Comparison of ENCODE assay signal across 8 cellular contexts in genomic region chr13:113864303-113864890, GRCh38. TPM values are rescaled to one million over a fixed set of nuclear protein-coding genes. Genes with fewer than 3 reads are reported as not detected.
DNase-seq lines count a peak whose midpoint lies in the region; ATAC-seq and TF ChIP-seq lines count a peak whose summit lies in the region.

No MANE protein-coding gene starts in this region.

- TF ChIP-seq CTCF in GM12865 (IDR thresholded peaks at IDR 0.05; ENCODE audit: insufficient read depth, low read depth, low read length, missing control alignments) (no peak), WI38 (IDR thresholded peaks at IDR 0.05; ENCODE audit: low read depth, low read length) (no peak), heart left ventricle (IDR thresholded peaks at IDR 0.05) (no peak)

- H3K4me2 ChIP-seq in skeletal muscle satellite cell (ENCODE audit: low read length), result peak overlapping the region; percentile 94

- intact Hi-C loops in heart left ventricle (cut with DNase I), result loop anchor here in 5 of 10 donors (5.0 kb wide), 2 partner anchors 42 to 47 kb away; no protein-coding TSS in a partner anchor

- H3K27me3 ChIP-seq in heart left ventricle (peaks cover 0 to 6% (median 0%) of the 10 kb centered on the region in 9 donors), skeletal muscle satellite cell (ENCODE audit: control insufficient read depth, insufficient read depth, low read length) (no peaks in the 10 kb centered on the region)

- H3K9ac ChIP-seq in skeletal muscle satellite cell (ENCODE audit: low read depth, low read length), result peak overlapping the region; percentile 87

- peak overlapping the region; percentile 76 to 98 (median 94) for H3K27ac ChIP-seq in heart left ventricle

- ATAC-seq in heart left ventricle (no peak), HG02642 (IDR thresholded peaks at IDR 0.05; ENCODE audit: poor library complexity, unreplicated experiment) (no peak)

- H3K4me3 ChIP-seq in GM12865 (ENCODE audit: low read depth, low read length) (peak overlapping the region; percentile 35), WI38 (ENCODE audit: low read depth, low read length) (peak overlapping the region; percentile 91), heart left ventricle (peak overlapping the region; percentile 32 to 97 (median 84)), skeletal muscle satellite cell (ENCODE audit: low read length) (peak overlapping the region; percentile 79)

- no peaks in the 10 kb centered on the region for H3K9me3 ChIP-seq in heart left ventricle
- H3K9me3 ChIP-seq in skeletal muscle satellite cell (replicated peaks; ENCODE audit: low read length), result no peaks in the 10 kb centered on the region

- DNase-seq in GM12865 (ENCODE audit: low read depth) (no peak), heart left ventricle (peak in 1 of 5 donors; percentile 29), HuH-7 (ENCODE audit: low spot score) (no peak), inferior parietal cortex (ENCODE audit: extremely low spot score) (no peak), NCI-H2107 treated with DMSO at 0.1 percent for 48 hours (lab: John Stamatoyannopoulos, UW; ENCODE audit: unreplicated experiment) (no peak)

- no peak for TF ChIP-seq POLR2A in heart left ventricle (IDR thresholded peaks at IDR 0.05)

- peaks cover 0 to 49% (median 36%) of the 10 kb centered on the region in 12 donors for H3K4me1 ChIP-seq in heart left ventricle
- peaks cover 32% of the 10 kb centered on the region for H3K4me1 ChIP-seq in skeletal muscle satellite cell (ENCODE audit: control insufficient read depth, insufficient read depth, low read length)

- H3K36me3 ChIP-seq in heart left ventricle (peaks cover 0 to 9% (median 0%) of the 10 kb centered on the region in 9 donors), skeletal muscle satellite cell (ENCODE audit: insufficient read depth, low read length) (peaks cover 9% of the 10 kb centered on the region)

- 10 to 16% (median 15%) methylated on average over 10 of the region's 10 CpGs for WGBS in heart left ventricle, 4 donors

RNA-seq across cellular contexts. Expression of gene GAS6, which starts 0.5 kb away (rescaled TPM):
- total RNA-seq in heart left ventricle, result 100 to 1,000 TPM; 125 to 438 (median 183) TPM
- 100 to 1,000 TPM in 1 of 2 donors, 10 to 100 TPM in 1; 96.7 to 249 TPM for polyA plus RNA-seq in heart left ventricle
- total RNA-seq in skeletal muscle satellite cell (2012; rRNA removed), result 58.3 and 82.6 TPM in 2 replicates

Comparison
In these comparisons a context has a peak if more than half of its experiments do, and no peak if none do; other contexts are left out.
1. H3K4me3 ChIP-seq: peak in every context shown above with its lines; median percentile 91 in WI38; 84 in heart left ventricle; 79 in skeletal muscle satellite cell; 35 in GM12865.